Comparison of ENCODE assay signal across 13 cellular contexts in the genomic region with DNA sequence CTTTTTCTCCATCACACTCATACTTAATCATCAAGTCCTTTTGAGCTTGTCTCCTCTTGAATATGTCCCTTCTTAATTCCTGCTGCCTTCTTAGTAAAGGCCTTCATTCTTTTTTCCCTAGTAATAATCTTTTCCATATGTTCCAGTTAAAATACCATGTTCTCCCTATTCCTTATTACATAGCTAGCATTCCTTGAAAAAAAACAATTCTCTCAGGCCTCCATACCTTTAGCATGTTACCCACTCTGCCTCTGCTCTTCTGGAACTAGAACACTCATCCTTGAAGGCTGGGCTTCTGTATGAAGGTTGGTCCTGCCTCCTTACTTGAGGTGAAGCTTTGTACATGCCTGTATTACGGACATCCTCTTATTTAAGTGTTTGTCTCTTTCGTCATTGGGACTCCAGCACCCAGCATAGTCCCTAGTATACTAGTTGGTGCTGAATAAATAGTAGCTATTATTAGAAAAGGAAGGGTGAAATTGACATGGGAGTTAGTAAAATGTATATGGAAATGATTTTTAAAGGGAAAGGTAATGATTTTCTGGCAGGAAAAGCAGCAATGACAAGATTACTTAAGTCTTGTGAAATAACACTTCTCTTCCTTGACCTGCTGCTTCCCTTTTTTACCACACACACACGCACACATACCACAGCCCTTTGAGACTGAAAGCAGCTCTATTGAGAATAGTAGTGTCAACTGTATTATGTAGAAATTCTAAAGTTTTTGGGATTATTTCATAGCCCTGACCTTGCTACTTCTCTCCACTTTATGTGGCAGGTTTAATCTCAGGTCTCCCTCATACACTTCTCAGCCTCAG. TPM values are rescaled to one million over a fixed set of nuclear protein-coding genes. Genes with fewer than 3 reads are reported as not detected.
DNase-seq lines count a peak whose midpoint lies in the region; ATAC-seq, FAIRE-seq and TF ChIP-seq lines count a peak whose summit lies in the region.
"Had no signal": no experiment of that assay in that cellular context is flagged by ENCODE, and none has a peak within 500 bp of the region (broad histone marks: within the 10 kb centered on the region; RNA-seq: fewer than 3 reads in every experiment).

No MANE protein-coding gene starts in this region.

- H4K8ac ChIP-seq in H9 (replicated peaks; ENCODE audit: insufficient read length, low read depth, low read length): no peak overlapping the region

- no peaks in the 10 kb centered on the region for H3K9me3 Mint-ChIP-seq in H9

- H3K27me3 ChIP-seq in AG04450 (ENCODE audit: control insufficient read depth, insufficient read depth, low read length) (no peaks in the 10 kb centered on the region), H9 (ENCODE audit: insufficient read depth, low read length) (no peaks in the 10 kb centered on the region)

- POLR2A ChIA-PET in AG04450 (lab: Yijun Ruan, JAX): no interaction called here

- H3K79me2 ChIP-seq in H9 (ENCODE audit: insufficient read depth, low read length): no peaks in the 10 kb centered on the region

- peak overlapping the region in 2 of 3 experiments; percentile 0 to 17; a peak in 2 of 7 replicates for H3K27ac Mint-ChIP-seq in H9

- no peak overlapping the region for H4K91ac ChIP-seq in H9 (ENCODE audit: insufficient read length, low read depth, low read length)

- H2BK120ac ChIP-seq in H9 (ENCODE audit: low read depth, low read length, poor library complexity, severe bottlenecking): no peak overlapping the region

- peaks cover 9 to 12% of the 10 kb centered on the region in 2 experiments for H3K4me1 Mint-ChIP-seq in H9

- H2AFZ ChIP-seq in H9 (ENCODE audit: low read length): no peak overlapping the region

- TF ChIP-seq CTCF in AG04450 (IDR thresholded peaks at IDR 0.05; ENCODE audit: low read depth, low read length): no peak
- TF ChIP-seq CTCF in H9 (conservative IDR thresholded peaks at IDR 0.05): no peak

- H2BK5ac ChIP-seq in H9 (ENCODE audit: insufficient read length, low read length): no peak overlapping the region

- no peak overlapping the region for H2BK15ac ChIP-seq in H9 (ENCODE audit: low read depth, low read length)

- no peak for FAIRE-seq in GM12892 (lab: Jason Lieb, UNC)

- ATAC-seq in left lobe of liver: peak; percentile 38
- no peak for ATAC-seq in GM21723 (IDR thresholded peaks at IDR 0.05; ENCODE audit: unreplicated experiment)
- ATAC-seq: HCT116 had no signal

- no peak overlapping the region for H3K14ac ChIP-seq in H9 (ENCODE audit: insufficient read depth, low read length)

- no peak overlapping the region for H3T11ph ChIP-seq in H9 (ENCODE audit: low read length)

- H3K18ac ChIP-seq in H9 (ENCODE audit: insufficient read length, low read depth, low read length): no peak overlapping the region

- H3K23ac ChIP-seq in H9 (ENCODE audit: insufficient read length, low read depth, low read length): no peak overlapping the region

- H3K36me3 Mint-ChIP-seq in H9 (ENCODE audit: insufficient read depth in 1 of 3, low read depth in 3 of 3): peaks cover 4 to 13% (median 6%) of the 10 kb centered on the region in 3 experiments; a peak in 5 of 7 replicates

- H3K4me3 ChIP-seq in AG04450 (ENCODE audit: low read depth, low read length): no peak overlapping the region
- H3K4me3 ChIP-seq: thoracic aorta had no signal

- no peak overlapping the region for H2AK5ac ChIP-seq in H9 (ENCODE audit: insufficient read length, low read length)

- no peak overlapping the region for H2BK12ac ChIP-seq in H9 (ENCODE audit: insufficient read length, low read depth, low read length)

- WGBS in H9 (ENCODE audit: extremely low coverage, insufficient read length, low lambda C conversion rate): no CpG with 5 or more reads among the region's 3 CpGs

- no peaks in the 10 kb centered on the region for H3K23me2 ChIP-seq in H9 (ENCODE audit: insufficient read length, low read depth, low read length, poor library complexity, severe bottlenecking)

- no peak overlapping the region for H2BK20ac ChIP-seq in H9 (ENCODE audit: low read depth, low read length, poor library complexity, severe bottlenecking)

- no peak for TF ChIP-seq POLR2A in GM12892 (IDR thresholded peaks at IDR 0.05; ENCODE audit: low read depth, low read length)

- DNase-seq in AG04450 (ENCODE audit: low read depth, low spot score): peak; percentile 13
- DNase-seq in H9: no peak
- peak; percentile 64 for DNase-seq in amniotic epithelial cell (ENCODE audit: low read depth)
- DNase-seq in left lobe of liver (ENCODE audit: low spot score): no peak
- DNase-seq in GM12892 (ENCODE audit: insufficient read length): no peak
- no peak for DNase-seq in D341Med (ENCODE audit: low spot score)
- DNase-seq in COLO829 (ENCODE audit: low spot score): no peak
- DNase-seq: activated CD4-positive, alpha-beta T cell treated with anti-CD3 and anti-CD28 coated beads for 4 hours; Caco-2; foreskin melanocyte had no signal

- H3K27ac ChIP-seq in AG04450 (ENCODE audit: low read depth, low read length) (no peak overlapping the region), H9 (ENCODE audit: insufficient read length, low read depth, low read length) (no peak overlapping the region)
- H3K27ac ChIP-seq: thoracic aorta had no signal

- no peak overlapping the region for H4K5ac ChIP-seq in H9 (ENCODE audit: insufficient read length, low read depth, low read length)

- CTCF ChIA-PET in AG04450 (lab: Charles Lee): interaction anchor here (0.7 kb wide), 1 partner anchor 73 kb away, joined by 3 read pairs; no protein-coding TSS in a partner anchor

- H4K20me1 ChIP-seq in H9 (ENCODE audit: control insufficient read depth, insufficient read depth, insufficient read length): no peaks in the 10 kb centered on the region

- no peak overlapping the region for H3K4ac ChIP-seq in H9 (ENCODE audit: low read depth, low read length)

- no peak overlapping the region for H3K4me3 Mint-ChIP-seq in H9

- peaks cover 6% of the 10 kb centered on the region for H3K4me1 ChIP-seq in H9 (ENCODE audit: insufficient read depth, low read length)

- H3K9me3 ChIP-seq in AG04450 (ENCODE audit: control insufficient read depth, insufficient read depth, low read length): no peaks in the 10 kb centered on the region
- H3K9me3 ChIP-seq in H9 (ENCODE audit: control insufficient read depth, low read depth, low read length): no peaks in the 10 kb centered on the region
- H3K9me3 ChIP-seq: Caco-2, thoracic aorta had no signal

- H3K4me2 ChIP-seq in H9 (ENCODE audit: insufficient read depth, insufficient read length, low read length): no peak overlapping the region

- H3K56ac ChIP-seq in H9 (ENCODE audit: insufficient read length, low read depth, low read length): no peak overlapping the region

- no peaks in the 10 kb centered on the region for H3K27me3 Mint-ChIP-seq in H9 (ENCODE audit: low read depth)

- H3K79me1 ChIP-seq in H9 (ENCODE audit: insufficient read depth, low read depth, low read length, poor library complexity, severe bottlenecking): no peaks in the 10 kb centered on the region

- H3K9ac ChIP-seq in H9 (ENCODE audit: extremely low read depth, insufficient read length, low read length): no peak overlapping the region

RNA-seq across cellular contexts. Expression of a gene that starts 45.6 kb away (rescaled TPM):
- polyA plus RNA-seq in AG04450 (2011; rRNA removed): 3.2 and 3.3 TPM in 2 replicates
- polyA minus RNA-seq in AG04450 (2011; rRNA and poly(A)+ RNA removed): 5.4 and 9.0 TPM in 2 replicates
- total RNA-seq in H9 (2021) (6.0 and 6.2 TPM in 2 replicates), left lobe of liver (4.4 TPM)
- polyA plus RNA-seq in GM12892 (2012; ENCODE audit: missing spikeins): 30.2 TPM

Comparison
In these comparisons a context has a peak if more than half of its experiments do, and no peak if none do; other contexts are left out.
1. DNase-seq: peak in AG04450 (single experiment) and amniotic epithelial cell (single experiment); none in H9 (single experiment), left lobe of liver (single experiment), GM12892 (single experiment), D341Med (single experiment) and COLO829 (single experiment).